ENCODE assay signal across 1 cellular context in genomic region chr5:172235132-172235780, GRCh38.
TF ChIP-seq lines count a peak whose summit lies in the region.

No MANE protein-coding gene starts in this region.

TF ChIP-seq in HepG2, 621 proteins besides CTCF, POLR2A, EP300 and RAD21 (continues in another document):
- TF ChIP-seq ZNF784 (CRISPR knock-in tag; IDR thresholded peaks at IDR 0.05; ENCODE audit: borderline replicate concordance) (no peak), SP140L (CRISPR knock-in tag; IDR thresholded peaks at IDR 0.05; ENCODE audit: borderline replicate concordance) (no peak), SOX13 (IDR thresholded peaks at IDR 0.05) (no peak), SOX13 (CRISPR knock-in tag; conservative IDR thresholded peaks at IDR 0.05 in 1 of 2, IDR thresholded peaks at IDR 0.05 in 1 of 2) (peak in 1 of 2 experiments; percentile 40; a peak in 1 of 4 replicates), HDAC1 (CRISPR knock-in tag; IDR thresholded peaks at IDR 0.05) (no peak), MTA1 (CRISPR knock-in tag; IDR thresholded peaks at IDR 0.05; ENCODE audit: borderline replicate concordance) (no peak), HOMEZ (CRISPR knock-in tag; IDR thresholded peaks at IDR 0.05; ENCODE audit: low read depth) (0 out of 2 replicates have a peak, but pooled peaks have one; percentile 12), ARID2 (CRISPR knock-in tag; IDR thresholded peaks at IDR 0.05; ENCODE audit: borderline replicate concordance) (no peak), ZSCAN5A (CRISPR knock-in tag; IDR thresholded peaks at IDR 0.05; ENCODE audit: borderline replicate concordance) (no peak), SOX6 (IDR thresholded peaks at IDR 0.05) (no peak), SOX6 (CRISPR knock-in tag; IDR thresholded peaks at IDR 0.05) (peak; percentile 42), PRDM15 (CRISPR knock-in tag; IDR thresholded peaks at IDR 0.05) (no peak), TCF7 (IDR thresholded peaks at IDR 0.05; ENCODE audit: low read depth) (0 out of 2 replicates have a peak, but pooled peaks have one; percentile 29), ZNF644 (CRISPR knock-in tag; IDR thresholded peaks at IDR 0.05; ENCODE audit: low read depth) (no peak), ZNF567 (CRISPR knock-in tag; IDR thresholded peaks at IDR 0.05; ENCODE audit: borderline replicate concordance) (no peak), RNF219 (CRISPR knock-in tag; IDR thresholded peaks at IDR 0.05) (no peak), SNAPC5 (CRISPR knock-in tag; IDR thresholded peaks at IDR 0.05; ENCODE audit: borderline replicate concordance) (no peak), ZNF678 (CRISPR knock-in tag; IDR thresholded peaks at IDR 0.05) (no peak), AHR (CRISPR knock-in tag; IDR thresholded peaks at IDR 0.05) (no peak), POLR2G (IDR thresholded peaks at IDR 0.05; ENCODE audit: low read depth, low read length) (no peak), SOX5 (CRISPR knock-in tag; IDR thresholded peaks at IDR 0.05; ENCODE audit: borderline replicate concordance) (peak; percentile 44; the same call in 1 of the 2 replicates), MTERF4 (CRISPR knock-in tag; IDR thresholded peaks at IDR 0.05) (no peak), KDM4B (CRISPR knock-in tag; IDR thresholded peaks at IDR 0.05) (no peak), BORCS8-MEF2B (CRISPR knock-in tag; IDR thresholded peaks at IDR 0.05) (no peak), HNF4A (CRISPR knock-in tag; IDR thresholded peaks at IDR 0.05) (peak; percentile 71), POGK (CRISPR knock-in tag; conservative IDR thresholded peaks at IDR 0.05) (no peak), ZNF792 (CRISPR knock-in tag; IDR thresholded peaks at IDR 0.05) (no peak), ZNF207 (IDR thresholded peaks at IDR 0.05; ENCODE audit: borderline replicate concordance) (no peak), ZBTB2 (CRISPR knock-in tag; IDR thresholded peaks at IDR 0.05; ENCODE audit: low read depth) (no peak), MATR3 (CRISPR knock-in tag; IDR thresholded peaks at IDR 0.05) (no peak), ZNF839 (CRISPR knock-in tag; IDR thresholded peaks at IDR 0.05; ENCODE audit: borderline replicate concordance) (no peak), ARID5B (CRISPR knock-in tag; IDR thresholded peaks at IDR 0.05) (peak; percentile 73), MED1 (CRISPR knock-in tag; IDR thresholded peaks at IDR 0.05) (0 out of 2 replicates have a peak, but pooled peaks have one; percentile 23), TMF1 (CRISPR knock-in tag; IDR thresholded peaks at IDR 0.05; ENCODE audit: low read depth) (no peak), BCL6 (CRISPR knock-in tag; IDR thresholded peaks at IDR 0.05) (peak; percentile 65; the same call in 1 of the 2 replicates), ZNF3 (CRISPR knock-in tag; IDR thresholded peaks at IDR 0.05) (no peak), ETV5 (CRISPR knock-in tag; IDR thresholded peaks at IDR 0.05; ENCODE audit: borderline replicate concordance) (peak; percentile 45; the same call in 1 of the 2 replicates), ZNF639 (CRISPR knock-in tag; conservative IDR thresholded peaks at IDR 0.05) (no peak), IRF2 (CRISPR knock-in tag; IDR thresholded peaks at IDR 0.05) (peak; percentile 24; the same call in 1 of the 2 replicates), SAP130 (CRISPR knock-in tag; IDR thresholded peaks at IDR 0.05; ENCODE audit: low read depth) (peak; percentile 32)
